10 cellular contexts compared by ENCODE assay signal in genomic region chr4:184199780-184200179, GRCh38. TPM values are rescaled to one million over a fixed set of nuclear protein-coding genes. Genes with fewer than 3 reads are reported as not detected.
"Had no signal": no experiment of that assay in that cellular context is flagged by ENCODE, and none has a peak within 500 bp of the region (broad histone marks: within the 10 kb centered on the region; RNA-seq: fewer than 3 reads in every experiment).

No MANE protein-coding gene starts in this region.

- ATAC-seq: HepG2 had no signal

- DNase-seq: IMR-90, KBM-7, KG1 had no signal

- H3K9ac ChIP-seq: KMS-11 had no signal

- H3K27ac Mint-ChIP-seq: IgD-negative memory B cell had no signal

- H3K27ac ChIP-seq: HL-60, KMS-11 had no signal

- FAIRE-seq: HepG2, HTR-8/SVneo had no signal

- H3K4me3 Mint-ChIP-seq: IgD-negative memory B cell had no signal

- H3K9me3 Mint-ChIP-seq: IgD-negative memory B cell had no signal

- H3K4me2 ChIP-seq: KMS-11 had no signal

RNA-seq across cellular contexts. Expression of gene ENPP6, which starts 17.9 kb away (rescaled TPM):
- total RNA-seq: HepG2, HT-29, HT1080, IMR-90 had no signal
- polyA plus RNA-seq: HepG2, IgD-negative memory B cell, IMR-90 had no signal
